9 cellular contexts compared by ENCODE assay signal in the genomic region with DNA sequence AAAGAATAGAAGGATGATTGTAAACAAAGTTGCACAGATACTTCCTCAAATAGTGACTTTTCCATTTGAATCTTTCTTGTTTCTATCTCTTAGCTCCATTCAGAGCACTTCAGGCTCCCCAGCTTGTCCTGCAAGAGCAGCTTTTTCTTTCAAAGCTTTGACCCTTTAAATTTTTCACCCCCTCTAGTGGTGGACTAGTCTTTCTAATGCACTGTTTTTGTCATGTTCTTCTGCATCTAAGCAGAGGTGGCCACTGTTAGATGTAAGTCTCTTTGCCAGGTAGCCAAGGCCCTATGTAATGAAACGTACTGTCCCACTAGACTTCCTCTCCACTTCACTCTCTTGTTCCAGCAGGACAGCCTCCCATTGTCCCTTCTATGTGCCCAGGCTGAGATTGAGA.
A peak's percentile ranks its signal among the peaks of the same experiment; 100 is the strongest.
DNase-seq lines count a peak whose midpoint lies in the region; ATAC-seq and TF ChIP-seq lines count a peak whose summit lies in the region.
"Had no signal": no experiment of that assay in that cellular context is flagged by ENCODE, and none has a peak within 500 bp of the region (broad histone marks: within the 10 kb centered on the region; RNA-seq: fewer than 3 reads in every experiment).

No MANE protein-coding gene starts in this region.

- H3K27ac Mint-ChIP-seq in activated naive CD8-positive, alpha-beta T cell treated with anti-CD3 and anti-CD28 coated beads for 36 hours, result no peak overlapping the region
- H3K27ac Mint-ChIP-seq: activated B cell treated with CpG ODN at 0.5 μM for 24 hours had no signal

- ATAC-seq in foreskin keratinocyte (no peak), GM18861 (IDR thresholded peaks at IDR 0.05; ENCODE audit: unreplicated experiment) (no peak)

- no peaks in the 10 kb centered on the region for H3K9me3 ChIP-seq in A673 (ENCODE audit: low read depth, low read length, poor library complexity, severe bottlenecking)

- H3K4me3 ChIP-seq in A673 (ENCODE audit: low read depth, low read length, poor library complexity, severe bottlenecking), result no peak overlapping the region

- H3K4me3 Mint-ChIP-seq in activated naive CD8-positive, alpha-beta T cell treated with anti-CD3 and anti-CD28 coated beads for 36 hours, result no peak overlapping the region
- H3K4me3 Mint-ChIP-seq: activated B cell treated with CpG ODN at 0.5 μM for 24 hours had no signal

- CTCF ChIA-PET in A673 (lab: Charles Lee), result interaction anchor here (1.0 kb wide), 1 partner anchor 61 kb away, joined by 3 read pairs; no protein-coding TSS in a partner anchor

- H3K27me3 Mint-ChIP-seq in activated naive CD8-positive, alpha-beta T cell treated with anti-CD3 and anti-CD28 coated beads for 36 hours, result no peaks in the 10 kb centered on the region

- H3K4me1 ChIP-seq in A673 (ENCODE audit: insufficient read depth, low read length, poor library complexity, severe bottlenecking), result no peaks in the 10 kb centered on the region
- no peaks in the 10 kb centered on the region for H3K4me1 ChIP-seq in foreskin keratinocyte

- POLR2A ChIA-PET in A673 (lab: Charles Lee; ENCODE audit: low non-redundant PET), result no interaction called here

- peaks cover 6% of the 10 kb centered on the region for H3K36me3 Mint-ChIP-seq in activated naive CD8-positive, alpha-beta T cell treated with anti-CD3 and anti-CD28 coated beads for 36 hours

- H3K9me3 Mint-ChIP-seq in activated naive CD8-positive, alpha-beta T cell treated with anti-CD3 and anti-CD28 coated beads for 36 hours, result peaks cover 6% of the 10 kb centered on the region

- TF ChIP-seq CTCF in A673 (conservative IDR thresholded peaks at IDR 0.05; ENCODE audit: low read depth, low read length), result peak; percentile 30; the same call in 1 of the 2 replicates
- peak; percentile 40 for TF ChIP-seq CTCF in GM10266 (IDR thresholded peaks at IDR 0.05; ENCODE audit: control insufficient read depth, insufficient read depth, low read depth, missing control alignments)
- TF ChIP-seq CTCF in foreskin keratinocyte (conservative IDR thresholded peaks at IDR 0.05), result peak; percentile 59

- intact Hi-C loops in A673 (cut with micrococcal nuclease; ENCODE audit: unreplicated experiment), result no loop called here

- no TSS peak for BruUV-seq in A673 (replicated peaks; lab: Mats Ljungman, UMichigan)

- no peaks in the 10 kb centered on the region for H3K36me3 ChIP-seq in A673 (ENCODE audit: insufficient read depth, low read length, poor library complexity, severe bottlenecking)

- DNase-seq in A673 (ENCODE audit: low spot score) (peak; percentile 7), GM10266 (ENCODE audit: extremely low spot score) (peak; percentile 39), RPMI8226 (peak; percentile 21), foreskin keratinocyte (peak in 1 of 2 donors; percentile 20)
- no peak for DNase-seq in activated naive CD8-positive, alpha-beta T cell treated with anti-CD3 and anti-CD28 coated beads for 36 hours
- no peak for DNase-seq in activated T-cell treated with anti-CD3 and anti-CD28 coated beads, Interleukin-2, amount 50 U/mL, for 48 hours
- no peak for DNase-seq in activated CD4-positive, alpha-beta T cell treated with anti-CD3 and anti-CD28 coated beads for 4 hours
- DNase-seq: activated B cell treated with CpG ODN at 0.5 μM for 24 hours had no signal

- no peaks in the 10 kb centered on the region for H3K27me3 ChIP-seq in A673 (replicated peaks; ENCODE audit: insufficient read depth, low read depth, low read length, poor library complexity)
- H3K27me3 ChIP-seq in foreskin keratinocyte, result peaks cover 15% of the 10 kb centered on the region

- H3K27ac ChIP-seq in A673 (ENCODE audit: low read depth, low read length, poor library complexity, severe bottlenecking) (no peak overlapping the region), foreskin keratinocyte (no peak overlapping the region)

- no peaks in the 10 kb centered on the region for H3K4me1 Mint-ChIP-seq in activated naive CD8-positive, alpha-beta T cell treated with anti-CD3 and anti-CD28 coated beads for 36 hours
- H3K4me1 Mint-ChIP-seq: activated B cell treated with CpG ODN at 0.5 μM for 24 hours had no signal

Comparison
In these comparisons a context has a peak if more than half of its experiments do, and no peak if none do; other contexts are left out.
1. DNase-seq: peak in A673 (single experiment), GM10266 (single experiment) and RPMI8226 (single experiment); none in activated naive CD8-positive, alpha-beta T cell treated with anti-CD3 and anti-CD28 coated beads for 36 hours (single experiment), activated T-cell treated with anti-CD3 and anti-CD28 coated beads, Interleukin-2, amount 50 U/mL, for 48 hours (0 of 2) and activated CD4-positive, alpha-beta T cell treated with anti-CD3 and anti-CD28 coated beads for 4 hours (0 of 2).
2. Peak in every context shown above with its lines, with median percentiles within 50 percentile points of each other: CTCF ChIP-seq.